In the genomic region with DNA sequence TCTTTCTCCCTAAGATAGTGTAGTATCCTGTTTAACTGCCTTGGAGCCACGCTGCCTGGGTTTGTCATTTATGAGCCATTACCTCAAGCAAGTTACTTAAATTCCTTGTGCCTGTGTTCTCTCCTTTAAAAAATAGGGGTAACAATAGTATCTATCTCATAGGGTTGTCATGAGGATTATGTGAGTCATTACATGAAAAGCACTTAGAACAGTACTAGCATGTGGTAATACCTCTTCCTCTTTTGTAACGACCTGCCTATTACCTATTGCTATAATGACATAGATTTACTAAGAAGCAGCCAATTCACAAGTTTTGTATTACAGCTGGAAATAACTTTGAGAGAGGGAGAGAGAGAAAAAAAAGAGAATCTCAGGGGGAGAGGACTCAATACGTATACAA, we compare ENCODE assay signal across 16 cellular contexts.
DNase-seq lines count a peak whose midpoint lies in the region; ATAC-seq and TF ChIP-seq lines count a peak whose summit lies in the region.
"Had no signal": no experiment of that assay in that cellular context is flagged by ENCODE, and none has a peak within 500 bp of the region (broad histone marks: within the 10 kb centered on the region; RNA-seq: fewer than 3 reads in every experiment).

No MANE protein-coding gene starts in this region.

- no peaks in the 10 kb centered on the region for H3K36me3 ChIP-seq in breast epithelium
- no peaks in the 10 kb centered on the region for H3K36me3 ChIP-seq in A673 (ENCODE audit: insufficient read depth, low read length, poor library complexity, severe bottlenecking)
- H3K36me3 ChIP-seq in SJCRH30, result no peaks in the 10 kb centered on the region
- H3K36me3 ChIP-seq: stomach had no signal

- H3K36me3 Mint-ChIP-seq in MCF 10A (ENCODE audit: insufficient read depth, unreplicated experiment), result no peaks in the 10 kb centered on the region

- peaks cover 11 to 14% of the 10 kb centered on the region in 2 donors for H3K9me3 ChIP-seq in breast epithelium
- H3K9me3 ChIP-seq in A673 (ENCODE audit: low read depth, low read length, poor library complexity, severe bottlenecking), result no peaks in the 10 kb centered on the region
- no peaks in the 10 kb centered on the region for H3K9me3 ChIP-seq in SJCRH30 (replicated peaks)

- H3K9me3 Mint-ChIP-seq in MCF 10A (ENCODE audit: unreplicated experiment), result peaks cover 8% of the 10 kb centered on the region
- H3K9me3 Mint-ChIP-seq: neural crest cell had no signal

- no peak overlapping the region for H3K27ac Mint-ChIP-seq in MCF 10A (ENCODE audit: low read depth, unreplicated experiment)

- CTCF ChIA-PET in MCF 10A (lab: Yijun Ruan, JAX) (interaction anchor here (1.4 kb wide), 1 partner anchor 9 kb away, joined by 3 read pairs; no protein-coding TSS in a partner anchor), A673 (lab: Charles Lee) (no interaction called here)

- no peak overlapping the region for H3K4me3 ChIP-seq in breast epithelium
- no peak overlapping the region for H3K4me3 ChIP-seq in A673 (ENCODE audit: low read depth, low read length, poor library complexity, severe bottlenecking)
- no peak overlapping the region for H3K4me3 ChIP-seq in SJCRH30
- H3K4me3 ChIP-seq: stomach had no signal

- H3K27me3 ChIP-seq in breast epithelium (no peaks in the 10 kb centered on the region), A673 (replicated peaks; ENCODE audit: insufficient read depth, low read depth, low read length, poor library complexity) (no peaks in the 10 kb centered on the region), SJCRH30 (no peaks in the 10 kb centered on the region)
- H3K27me3 ChIP-seq: stomach had no signal

- POLR2A ChIA-PET in MCF 10A (lab: Yijun Ruan, JAX), result interaction anchor here (0.6 kb wide), 1 partner anchor 698 kb away, joined by 3 read pairs; no protein-coding TSS in a partner anchor
- POLR2A ChIA-PET in A673 (lab: Charles Lee; ENCODE audit: low non-redundant PET), result no interaction called here

- H3K4me1 Mint-ChIP-seq in MCF 10A (ENCODE audit: insufficient read depth, unreplicated experiment), result no peaks in the 10 kb centered on the region
- H3K4me1 Mint-ChIP-seq: central memory CD8-positive, alpha-beta T cell; neural crest cell had no signal

- no peaks in the 10 kb centered on the region for H3K4me1 ChIP-seq in breast epithelium
- no peaks in the 10 kb centered on the region for H3K4me1 ChIP-seq in A673 (ENCODE audit: insufficient read depth, low read length, poor library complexity, severe bottlenecking)
- H3K4me1 ChIP-seq in SJCRH30, result no peaks in the 10 kb centered on the region
- H3K4me1 ChIP-seq: stomach had no signal

- no peak overlapping the region for H3K4me3 Mint-ChIP-seq in MCF 10A (ENCODE audit: unreplicated experiment)
- H3K4me3 Mint-ChIP-seq: central memory CD8-positive, alpha-beta T cell; neural crest cell had no signal

- no peak overlapping the region for H3K27ac ChIP-seq in breast epithelium
- H3K27ac ChIP-seq in A673 (ENCODE audit: low read depth, low read length, poor library complexity, severe bottlenecking), result no peak overlapping the region
- no peak overlapping the region for H3K27ac ChIP-seq in SJCRH30
- H3K27ac ChIP-seq: HL-60, stomach had no signal

- no peak for TF ChIP-seq POLR2A in breast epithelium (IDR thresholded peaks at IDR 0.05)

- DNase-seq in MCF 10A (ENCODE audit: unreplicated experiment), result peak; percentile 34
- DNase-seq in breast epithelium (ENCODE audit: low spot score in 2 of 2), result no peak
- peak; percentile 1 for DNase-seq in M059J (ENCODE audit: low read depth)
- DNase-seq in NCI-H2081 treated with DMSO at 0.1 percent for 48 hours (lab: John Stamatoyannopoulos, UW), result no peak
- no peak for DNase-seq in A673 (ENCODE audit: low spot score)
- no peak for DNase-seq in SJCRH30
- no peak for DNase-seq in Right ventricle myocardium superior
- DNase-seq: activated effector memory CD4-positive, alpha-beta T cell treated with anti-CD3 and anti-CD28 coated beads, Interleukin-2, amount 50 U/mL, for 16 hours; islet precursor cell; NCI-H1930; stomach had no signal

- intact Hi-C loops in MCF 10A (cut with micrococcal nuclease) (no loop called here), breast epithelium (cut with DNase I; ENCODE audit: low total_unique reads) (no loop called here), A673 (cut with micrococcal nuclease; ENCODE audit: unreplicated experiment) (no loop called here), Right ventricle myocardium superior (cut with DNase I) (no loop called here)

- ATAC-seq in HG02938 (IDR thresholded peaks at IDR 0.05; ENCODE audit: unreplicated experiment) (peak; percentile 100), Right ventricle myocardium superior (ENCODE audit: poor library complexity) (no peak)
- ATAC-seq: activated CD4-positive, CD25-positive, alpha-beta regulatory T cell treated with anti-CD3 and anti-CD28 coated beads, Interleukin-2, amount 50 U/mL, for 24 hours had no signal

- no peaks in the 10 kb centered on the region for H3K27me3 Mint-ChIP-seq in MCF 10A (ENCODE audit: insufficient read depth, unreplicated experiment)
- H3K27me3 Mint-ChIP-seq: central memory CD8-positive, alpha-beta T cell had no signal

- no peak for TF ChIP-seq CTCF in MCF 10A (IDR thresholded peaks at IDR 0.05; ENCODE audit: unreplicated experiment)
- no peak for TF ChIP-seq CTCF in breast epithelium (IDR thresholded peaks at IDR 0.05)
- TF ChIP-seq CTCF in A673 (conservative IDR thresholded peaks at IDR 0.05; ENCODE audit: low read depth, low read length), result no peak

- BruUV-seq in MCF 10A (replicated peaks; lab: Mats Ljungman, UMichigan) (no TSS peak), A673 (replicated peaks; lab: Mats Ljungman, UMichigan) (no TSS peak)

Comparison
In these comparisons a context has a peak if more than half of its experiments do, and no peak if none do; other contexts are left out.
1. DNase-seq: peak in MCF 10A (single experiment) and M059J (single experiment); none in breast epithelium (0 of 2), NCI-H2081 treated with DMSO at 0.1 percent for 48 hours (single experiment), A673 (single experiment), SJCRH30 (0 of 2) and Right ventricle myocardium superior (single experiment).